In genomic region chr3:134886991-134887390, GRCh38 we compare ENCODE assay signal across 27 cellular contexts.
"Had no signal": no experiment of that assay in that cellular context is flagged by ENCODE, and none has a peak within 500 bp of the region (broad histone marks: within the 10 kb centered on the region; RNA-seq: fewer than 3 reads in every experiment).

No MANE protein-coding gene starts in this region.

- DNase-seq: activated B cell treated with CpG ODN at 0.5 μM for 24 hours; activated CD4-positive, alpha-beta memory T cell treated with anti-CD3 and anti-CD28 coated beads for 36 hours; activated CD4-positive, alpha-beta T cell treated with anti-CD3 and anti-CD28 coated beads for 4 hours; activated CD4-positive, alpha-beta T cell treated with anti-CD3 and anti-CD28 coated beads, Interleukin-2, amount 10 ng/mL, durations not matched to agents 24 days and 14 days; activated CD4-positive, alpha-beta T cell treated with anti-CD3 and anti-CD28 coated beads, Interleukin-2, amount 50 U/mL, for 1 hour; activated CD4-positive, alpha-beta T cell treated with anti-CD3 and anti-CD28 coated beads, Interleukin-2, amount 50 U/mL, for 4 hours; activated CD4-positive, CD25-positive, alpha-beta regulatory T cell treated with anti-CD3 and anti-CD28 coated beads, Interleukin-2, amount 50 U/mL, for 72 hours; activated CD8-positive, alpha-beta memory T cell treated with anti-CD3 and anti-CD28 coated beads, Interleukin-2, amount 50 U/mL, for 4 hours; activated CD8-positive, alpha-beta T cell treated with anti-CD3 and anti-CD28 coated beads for 36 hours; activated effector memory CD4-positive, alpha-beta T cell treated with anti-CD3 and anti-CD28 coated beads, Interleukin-2, amount 50 U/mL, for 16 hours; activated gamma-delta T cell treated with Interleukin-2 at 50 U/mL for 16 hours; activated naive CD4-positive, alpha-beta T cell; activated naive CD4-positive, alpha-beta T cell treated with anti-CD3 and anti-CD28 coated beads for 36 hours; activated naive CD4-positive, alpha-beta T cell treated with anti-CD3 and anti-CD28 coated beads, Interleukin-2, amount 50 U/mL, for 16 hours; activated naive CD8-positive, alpha-beta T cell treated with anti-CD3 and anti-CD28 coated beads for 36 hours; activated T-cell treated with anti-CD3 and anti-CD28 coated beads for 4 hours; activated T-cell treated with anti-CD3 and anti-CD28 coated beads, Interleukin-2, amount 50 U/mL, for 1 hour; activated T-cell treated with anti-CD3 and anti-CD28 coated beads, Interleukin-2, amount 50 U/mL, for 4 hours; activated T-cell treated with anti-CD3 and anti-CD28 coated beads, Interleukin-2, amount 50 U/mL, for 72 hours; adrenal gland; amniotic stem cell; central memory CD4-positive, alpha-beta T cell; T-helper 17 cell; T-helper 9 cell had no signal

- H3K36me3 ChIP-seq: adrenal gland, ascending aorta, cardiac muscle cell had no signal

- H3K27me3 ChIP-seq: adrenal gland, ascending aorta had no signal

- H3K4me3 ChIP-seq: adrenal gland, ascending aorta, cardiac muscle cell had no signal

- H3K4me1 ChIP-seq: adrenal gland, ascending aorta had no signal

- H3K9me3 ChIP-seq: adrenal gland, ascending aorta had no signal

- H3K27ac ChIP-seq: adrenal gland, ascending aorta, cardiac muscle cell, VCaP had no signal
